ENCODE assay signal across 9 cellular contexts in the genomic region with DNA sequence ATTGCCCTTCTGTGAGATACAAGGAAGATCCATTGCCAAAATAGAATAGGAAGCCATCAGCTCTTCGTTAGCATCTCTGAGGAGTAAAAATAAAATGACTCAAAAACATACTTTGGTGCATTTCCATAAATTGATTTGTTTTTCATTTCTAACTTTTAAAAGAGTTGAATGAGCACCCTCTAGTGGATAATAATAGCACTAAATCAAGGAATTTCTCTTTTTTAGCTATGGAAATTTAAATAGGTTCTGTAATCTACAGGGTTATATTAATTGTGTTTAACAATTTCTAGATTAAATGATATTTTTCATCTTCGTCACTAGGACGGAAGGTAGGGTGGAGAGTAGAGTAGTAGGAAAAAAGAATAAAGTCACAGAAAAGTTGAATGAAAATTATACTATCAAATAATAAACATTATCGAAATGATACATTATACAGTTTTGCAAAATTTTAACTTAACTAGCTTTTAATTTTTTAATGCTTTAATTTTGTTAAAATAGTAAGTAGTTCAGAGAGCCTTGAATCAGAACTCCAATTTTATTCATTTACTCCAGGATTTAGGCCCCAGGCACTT. TPM values are rescaled to one million over a fixed set of nuclear protein-coding genes. Genes with fewer than 3 reads are reported as not detected.
DNase-seq lines count a peak whose midpoint lies in the region; ATAC-seq, FAIRE-seq and TF ChIP-seq lines count a peak whose summit lies in the region.
"Had no signal": no experiment of that assay in that cellular context is flagged by ENCODE, and none has a peak within 500 bp of the region (broad histone marks: within the 10 kb centered on the region; RNA-seq: fewer than 3 reads in every experiment).

No MANE protein-coding gene starts in this region.

- no peak overlapping the region for H3K27ac ChIP-seq in SU-DHL-6 (ENCODE audit: low read depth, low read length)

- peaks cover 1% of the 10 kb centered on the region for H3K9me3 Mint-ChIP-seq in activated T-cell treated with anti-CD3 and anti-CD28 coated beads, Interleukin-2, amount 50 U/mL, for 24 hours

- no peaks in the 10 kb centered on the region for H3K9me3 ChIP-seq in SU-DHL-6 (ENCODE audit: insufficient read depth, low read length)
- no peaks in the 10 kb centered on the region for H3K9me3 ChIP-seq in mucosa of descending colon

- no peaks in the 10 kb centered on the region; the same call in 1 of the 2 replicates for H3F3A ChIP-seq in SU-DHL-6 (ENCODE audit: insufficient read depth)

- peaks cover 79% of the 10 kb centered on the region for H3K36me3 Mint-ChIP-seq in activated T-cell treated with anti-CD3 and anti-CD28 coated beads, Interleukin-2, amount 50 U/mL, for 24 hours (ENCODE audit: low read depth)

- H3K4me3 Mint-ChIP-seq in activated T-cell treated with anti-CD3 and anti-CD28 coated beads, Interleukin-2, amount 50 U/mL, for 24 hours, result no peak overlapping the region

- no peaks in the 10 kb centered on the region for H3K27me3 Mint-ChIP-seq in activated T-cell treated with anti-CD3 and anti-CD28 coated beads, Interleukin-2, amount 50 U/mL, for 24 hours

- no peak overlapping the region for H2AFZ ChIP-seq in SU-DHL-6 (ENCODE audit: low read depth, low read length, severe bottlenecking)

- no peaks in the 10 kb centered on the region for H3K27me3 ChIP-seq in SU-DHL-6 (ENCODE audit: low read length)

- peaks cover 59% of the 10 kb centered on the region for H3K79me2 ChIP-seq in SU-DHL-6 (ENCODE audit: insufficient read depth, low read length)

- peaks cover 19% of the 10 kb centered on the region for H3K4me1 ChIP-seq in mucosa of descending colon (ENCODE audit: low read depth)

- H3K4me3 ChIP-seq in SU-DHL-6 (ENCODE audit: insufficient read depth, low read length, poor library complexity, severe bottlenecking) (no peak overlapping the region), mucosa of descending colon (no peak overlapping the region)

- no peak overlapping the region for H3K4me2 ChIP-seq in SU-DHL-6 (ENCODE audit: low read depth, low read length, poor library complexity, severe bottlenecking)

- H3K9me2 ChIP-seq in SU-DHL-6 (replicated peaks; ENCODE audit: insufficient read depth, low read length), result no peaks in the 10 kb centered on the region

- no peak overlapping the region for H3K9ac ChIP-seq in SU-DHL-6 (ENCODE audit: low read length)

- DNase-seq in AG08395 (ENCODE audit: low spot score), result peak; percentile 36
- DNase-seq in globus pallidus (ENCODE audit: low spot score), result peak; percentile 20
- peak; percentile 10 for DNase-seq in urothelium cell line (ENCODE audit: low spot score)
- DNase-seq in DMS153 treated with DMSO at 0.1 percent for 48 hours (lab: John Stamatoyannopoulos, UW; ENCODE audit: unreplicated experiment), result no peak
- no peak for DNase-seq in activated T-cell treated with anti-CD3 and anti-CD28 coated beads, Interleukin-2, amount 50 U/mL, for 24 hours
- no peak for DNase-seq in mucosa of descending colon

- peaks cover 18% of the 10 kb centered on the region for H3K36me3 ChIP-seq in SU-DHL-6 (ENCODE audit: low read length)
- no peaks in the 10 kb centered on the region for H3K36me3 ChIP-seq in mucosa of descending colon (ENCODE audit: low read depth)

- intact Hi-C loops in mucosa of descending colon (cut with DNase I, micrococcal nuclease), result loop anchor here in 1 of 2 donors (10.0 kb wide), 1 partner anchor 65 kb away; no protein-coding TSS in a partner anchor

- FAIRE-seq in urothelium cell line (lab: Jason Lieb, UNC), result no peak

- no peak for ATAC-seq in mucosa of descending colon

- peaks cover 83% of the 10 kb centered on the region for H3K4me1 Mint-ChIP-seq in activated T-cell treated with anti-CD3 and anti-CD28 coated beads, Interleukin-2, amount 50 U/mL, for 24 hours (ENCODE audit: low read depth)

- TF ChIP-seq CTCF in GM12872 (IDR thresholded peaks at IDR 0.05; ENCODE audit: insufficient read depth, low read depth, low read length) (peak; percentile 36; the same call in 1 of the 3 replicates), SU-DHL-6 (IDR thresholded peaks at IDR 0.05; ENCODE audit: insufficient read depth, low read length, poor library complexity, severe bottlenecking) (peak; percentile 64), mucosa of descending colon (IDR thresholded peaks at IDR 0.05) (no peak)

- no peaks in the 10 kb centered on the region for H4K20me1 ChIP-seq in SU-DHL-6 (ENCODE audit: low read depth, low read length)

- H3K27ac Mint-ChIP-seq in activated T-cell treated with anti-CD3 and anti-CD28 coated beads, Interleukin-2, amount 50 U/mL, for 24 hours, result no peak overlapping the region

RNA-seq across cellular contexts. Expression of a gene that starts 6.5 kb away (rescaled TPM):
- 10 to 100 TPM; 18.6 to 33.9 (median 23.0) TPM for total RNA-seq in mucosa of descending colon

RNA-seq across cellular contexts. Expression of a gene that starts 6.6 kb away (rescaled TPM):
- 1 to 10 TPM; 5.4 to 9.1 (median 6.2) TPM for total RNA-seq in mucosa of descending colon

RNA-seq across cellular contexts. Expression of a gene that starts 40.9 kb away (rescaled TPM):
- 10 to 100 TPM in 2 of 3 donors, 1 to 10 TPM in 1; 7.5 to 20.6 (median 18.9) TPM for total RNA-seq in mucosa of descending colon
- total RNA-seq: glomerular endothelial cell had no signal

Comparison
In these comparisons a context has a peak if more than half of its experiments do, and no peak if none do; other contexts are left out.
1. DNase-seq: peak in AG08395 (single experiment), globus pallidus (single experiment) and urothelium cell line (single experiment); none in DMS153 treated with DMSO at 0.1 percent for 48 hours (single experiment), activated T-cell treated with anti-CD3 and anti-CD28 coated beads, Interleukin-2, amount 50 U/mL, for 24 hours (single experiment) and mucosa of descending colon (0 of 3).